Comparison of ENCODE assay signal across 9 cellular contexts in genomic region chr22:38114484-38115398, GRCh38. TPM values are rescaled to one million over a fixed set of nuclear protein-coding genes. Genes with fewer than 3 reads are reported as not detected.
DNase-seq lines count a peak whose midpoint lies in the region; ATAC-seq and TF ChIP-seq lines count a peak whose summit lies in the region.
"Had no signal": no experiment of that assay in that cellular context is flagged by ENCODE, and none has a peak within 500 bp of the region (broad histone marks: within the 10 kb centered on the region; RNA-seq: fewer than 3 reads in every experiment).

No MANE protein-coding gene starts in this region.

- intact Hi-C loops in stomach (cut with DNase I; ENCODE audit: low total_unique reads): no loop called here

- WGBS in stomach, 5 donors: 39 to 57% (median 53%) methylated on average over 20 to 32 of the region's 32 CpGs

- no peak for TF ChIP-seq EP300 in stomach (IDR thresholded peaks at IDR 0.05)

- H3K27me3 ChIP-seq in neutrophil (no peaks in the 10 kb centered on the region), stomach (no peaks in the 10 kb centered on the region)

- no peak for ATAC-seq in GM21825 (IDR thresholded peaks at IDR 0.05; ENCODE audit: unreplicated experiment)

- DNase-seq in D341Med (ENCODE audit: low spot score): peak; percentile 93
- peak; percentile 13 for DNase-seq in KG1 (lab: John Stamatoyannopoulos, UW)
- peak; percentile 23 for DNase-seq in SHP77 treated with DMSO at 0.1 percent for 48 hours (lab: John Stamatoyannopoulos, UW)
- DNase-seq in activated T-helper 9 cell treated with anti-CD3 and anti-CD28 coated beads, Interleukin-2, amount 50 U/mL, for 16 hours (ENCODE audit: low read depth): peak; percentile 58
- peak; percentile 61 for DNase-seq in fibroblast of the conjunctiva (ENCODE audit: low read depth)
- peak; percentile 90 for DNase-seq in stomach

- no peak for TF ChIP-seq POLR2A in stomach (IDR thresholded peaks at IDR 0.05)

- no peak overlapping the region for H3K27ac ChIP-seq in neutrophil
- no peak overlapping the region for H3K27ac ChIP-seq in stomach

- no peaks in the 10 kb centered on the region for H3K9me3 ChIP-seq in neutrophil
- H3K9me3 ChIP-seq in stomach: no peaks in the 10 kb centered on the region

- peaks cover 22% of the 10 kb centered on the region for H3K36me3 ChIP-seq in neutrophil
- H3K36me3 ChIP-seq in stomach: peaks cover 0 to 29% (median 9%) of the 10 kb centered on the region in 4 donors

- TF ChIP-seq CTCF in neutrophil (IDR thresholded peaks at IDR 0.05) (peak; percentile 90), stomach (IDR thresholded peaks at IDR 0.05) (peak in 5 of 7 experiments; percentile 75 to 92 (median 91))

- no peak overlapping the region for H3K4me3 ChIP-seq in neutrophil (ENCODE audit: low read depth in 1 of 2, low read length in 1 of 2)
- no peak overlapping the region for H3K4me3 ChIP-seq in stomach

- H3K4me1 ChIP-seq in neutrophil (ENCODE audit: control insufficient read depth in 1 of 2, insufficient read depth in 1 of 2, low read depth in 1 of 2, low read length in 1 of 2) (peaks cover 0 to 3% of the 10 kb centered on the region in 2 experiments), stomach (peaks cover 9 to 34% (median 24%) of the 10 kb centered on the region in 4 donors)

RNA-seq across cellular contexts. Expression of gene BAIAP2L2, which starts 4.3 kb away (rescaled TPM):
- 100 to 1,000 TPM in 1 of 5 donors, 10 to 100 TPM in 2, 1 to 10 TPM in 2; 1.3 to 397 (median 12.2) TPM for total RNA-seq in stomach
- 1 to 10 TPM; 1.2 to 6.8 (median 4.0) TPM for polyA plus RNA-seq in stomach

RNA-seq across cellular contexts. Expression of gene SLC16A8, which starts 30.8 kb away (rescaled TPM):
- not detected for total RNA-seq in stomach
- polyA plus RNA-seq in stomach: under 1 TPM in 1 of 3 donors, not detected in 2; 0.48 TPM
- total RNA-seq: T-helper 2 cell treated with Interferon-gamma antibody and Interleukin-4, amounts not matched to agents 100 ng/mL and 5 ng/mL, for 36 hours had no signal

RNA-seq across cellular contexts. Expression of gene PICK1, which starts 57.5 kb away (rescaled TPM):
- total RNA-seq in stomach: 10 to 100 TPM; 24.5 to 44.3 (median 28.8) TPM
- 10 to 100 TPM; 20.7 to 27.2 (median 21.7) TPM for polyA plus RNA-seq in stomach

Comparison
In these comparisons a context has a peak if more than half of its experiments do, and no peak if none do; other contexts are left out.
1. DNase-seq: peak in every context shown above with its lines; median percentile 93 in D341Med; 90 in stomach; 61 in fibroblast of the conjunctiva; 58 in activated T-helper 9 cell treated with anti-CD3 and anti-CD28 coated beads, Interleukin-2, amount 50 U/mL, for 16 hours; 23 in SHP77 treated with DMSO at 0.1 percent for 48 hours; 13 in KG1.